ENCODE assay signal across 21 cellular contexts in genomic region chr10:95469676-95470075, GRCh38.
DNase-seq lines count a peak whose midpoint lies in the region; ATAC-seq and TF ChIP-seq lines count a peak whose summit lies in the region.
"Had no signal": no experiment of that assay in that cellular context is flagged by ENCODE, and none has a peak within 500 bp of the region (broad histone marks: within the 10 kb centered on the region; RNA-seq: fewer than 3 reads in every experiment).

No MANE protein-coding gene starts in this region.

- no peaks in the 10 kb centered on the region for H3K27me3 Mint-ChIP-seq in brain
- peaks cover 22% of the 10 kb centered on the region for H3K27me3 Mint-ChIP-seq in progenitor cell of endocrine pancreas

- intact Hi-C loops in right cardiac atrium (cut with DNase I) (no loop called here), posterior cingulate gyrus (cut with DNase I) (no loop called here)

- H3K4me3 Mint-ChIP-seq in brain (no peak overlapping the region), progenitor cell of endocrine pancreas (ENCODE audit: low read depth) (no peak overlapping the region)
- H3K4me3 Mint-ChIP-seq: activated B cell treated with CpG ODN at 0.5 μM for 24 hours; activated naive CD8-positive, alpha-beta T cell treated with anti-CD3 and anti-CD28 coated beads for 36 hours; activated T-cell treated with anti-CD3 and anti-CD28 coated beads, Interleukin-2, amount 50 U/mL, for 72 hours; endodermal cell; natural killer cell; T-helper 1 cell treated with Interleukin-12 subunit alpha and Interleukin-12 subunit beta and Interleukin-4 antibody, amounts not matched to agents 30 μg/mL and 1 μg/mL, for 36 hours had no signal

- H3K27ac ChIP-seq in right cardiac atrium (ENCODE audit: low read length) (peak overlapping the region; percentile 84), urinary bladder (ENCODE audit: low read depth) (peak overlapping the region; percentile 71)

- H3K9me3 Mint-ChIP-seq in brain = no peaks in the 10 kb centered on the region
- H3K9me3 Mint-ChIP-seq in progenitor cell of endocrine pancreas (ENCODE audit: low read depth) = no peaks in the 10 kb centered on the region
- H3K9me3 Mint-ChIP-seq: activated B cell treated with CpG ODN at 0.5 μM for 24 hours; activated naive CD8-positive, alpha-beta T cell treated with anti-CD3 and anti-CD28 coated beads for 36 hours; activated T-cell treated with anti-CD3 and anti-CD28 coated beads, Interleukin-2, amount 50 U/mL, for 72 hours; endodermal cell; natural killer cell; T-helper 1 cell treated with Interleukin-12 subunit alpha and Interleukin-12 subunit beta and Interleukin-4 antibody, amounts not matched to agents 30 μg/mL and 1 μg/mL, for 36 hours had no signal

- H3K36me3 ChIP-seq in urinary bladder (ENCODE audit: insufficient read depth) = no peaks in the 10 kb centered on the region
- H3K36me3 ChIP-seq: BE2C had no signal

- ATAC-seq in right cardiac atrium = no peak
- ATAC-seq: activated T-cell treated with anti-CD3 and anti-CD28 coated beads, Interleukin-2, amount 50 U/mL, for 72 hours; left colon; natural killer cell had no signal

- no peak for TF ChIP-seq CTCF in brain (conservative IDR thresholded peaks at IDR 0.05)
- no peak for TF ChIP-seq CTCF in progenitor cell of endocrine pancreas (IDR thresholded peaks at IDR 0.05; ENCODE audit: unreplicated experiment)

- no peak overlapping the region for H3K4me3 ChIP-seq in right cardiac atrium (ENCODE audit: low read length)
- H3K4me3 ChIP-seq in urinary bladder (ENCODE audit: low read depth, low read length) = no peak overlapping the region

- H3K4me1 ChIP-seq in right cardiac atrium (ENCODE audit: control insufficient read depth, insufficient read depth, low read length) = peaks cover 15% of the 10 kb centered on the region
- no peaks in the 10 kb centered on the region for H3K4me1 ChIP-seq in urinary bladder (ENCODE audit: insufficient read depth)
- H3K4me1 ChIP-seq: BE2C had no signal

- H3K36me3 Mint-ChIP-seq in brain = no peaks in the 10 kb centered on the region
- no peaks in the 10 kb centered on the region for H3K36me3 Mint-ChIP-seq in progenitor cell of endocrine pancreas (ENCODE audit: insufficient read depth)
- H3K36me3 Mint-ChIP-seq: activated naive CD8-positive, alpha-beta T cell treated with anti-CD3 and anti-CD28 coated beads for 36 hours; natural killer cell had no signal

- peaks cover 78% of the 10 kb centered on the region for H3K4me1 Mint-ChIP-seq in brain
- peaks cover 44% of the 10 kb centered on the region for H3K4me1 Mint-ChIP-seq in progenitor cell of endocrine pancreas (ENCODE audit: low read depth)
- H3K4me1 Mint-ChIP-seq: activated B cell treated with CpG ODN at 0.5 μM for 24 hours had no signal

- WGBS in right cardiac atrium = 81% methylated on average over 5 of the region's 5 CpGs
- 69% methylated on average over 5 of the region's 5 CpGs for WGBS in urinary bladder

- H3K9me3 ChIP-seq in right cardiac atrium (ENCODE audit: control insufficient read depth, low read length) = no peaks in the 10 kb centered on the region
- H3K9me3 ChIP-seq: BE2C had no signal

- H3K27me3 ChIP-seq in right cardiac atrium (ENCODE audit: control insufficient read depth, insufficient read depth) = no peaks in the 10 kb centered on the region
- H3K27me3 ChIP-seq: BE2C had no signal

- H3K27ac Mint-ChIP-seq in brain (peak overlapping the region in 3 of 5 experiments; percentile 25 to 85 (median 44)), progenitor cell of endocrine pancreas (peak overlapping the region; percentile 4)
- H3K27ac Mint-ChIP-seq: activated B cell treated with CpG ODN at 0.5 μM for 24 hours; activated naive CD8-positive, alpha-beta T cell treated with anti-CD3 and anti-CD28 coated beads for 36 hours; activated T-cell treated with anti-CD3 and anti-CD28 coated beads, Interleukin-2, amount 50 U/mL, for 72 hours; endodermal cell; natural killer cell; T-helper 1 cell treated with Interleukin-12 subunit alpha and Interleukin-12 subunit beta and Interleukin-4 antibody, amounts not matched to agents 30 μg/mL and 1 μg/mL, for 36 hours had no signal

- DNase-seq in right cardiac atrium = no peak
- DNase-seq in progenitor cell of endocrine pancreas (ENCODE audit: low spot score, unreplicated experiment) = no peak
- no peak for DNase-seq in stimulated activated CD4-positive, alpha-beta T cell treated with anti-CD3 and anti-CD28 coated beads, Interleukin-4, amount 100 ng/mL, for 24 hours
- DNase-seq in NCI-H774 (lab: John Stamatoyannopoulos, UW) = no peak
- DNase-seq in posterior cingulate gyrus = no peak
- DNase-seq: activated B cell treated with CpG ODN at 0.5 μM for 24 hours; activated naive CD8-positive, alpha-beta T cell treated with anti-CD3 and anti-CD28 coated beads for 36 hours; activated T-cell treated with anti-CD3 and anti-CD28 coated beads, Interleukin-2, amount 50 U/mL, for 72 hours; BE2C; endodermal cell; IMR-90; left colon; MV-4-11; natural killer cell; NCI-H1930; retina; SIG-M5; stimulated activated naive CD4-positive, alpha-beta T cell treated with Interleukin-2 at 50 U/mL for 16 hours had no signal
